In genomic region chr7:121330053-121330833, GRCh38 we compare ENCODE assay signal across 1 cellular context.
TF ChIP-seq lines count a peak whose summit lies in the region.

No MANE protein-coding gene starts in this region.

TF ChIP-seq in K562, 482 proteins besides CTCF, POLR2A, EP300 and RAD21 (continued from another document and continues in another):
- TF ChIP-seq ZNF830 (CRISPR knock-in tag; IDR thresholded peaks at IDR 0.05) (no peak), CBX2 (IDR thresholded peaks at IDR 0.05; ENCODE audit: insufficient read depth, low read length, poor library complexity, severe bottlenecking) (peak; percentile 83), RBBP5 (IDR thresholded peaks at IDR 0.05; ENCODE audit: borderline replicate concordance, insufficient read depth, low read length, poor library complexity, severe bottlenecking) (no peak), HDAC2 (IDR thresholded peaks at IDR 0.05) (no peak), MAX (CRISPR knock-in tag; IDR thresholded peaks at IDR 0.05) (peak; percentile 15; the same call in 1 of the 2 replicates), ZNF384 (IDR thresholded peaks at IDR 0.05; ENCODE audit: low read depth, low read length) (peak; percentile 69; the same call in 1 of the 2 replicates), MTF1 (CRISPR knock-in tag; IDR thresholded peaks at IDR 0.05; ENCODE audit: borderline replicate concordance) (no peak), ZNF133 (CRISPR knock-in tag; IDR thresholded peaks at IDR 0.05) (no peak), PHB2 (IDR thresholded peaks at IDR 0.05; ENCODE audit: low read depth) (no peak), SRSF9 (IDR thresholded peaks at IDR 0.05; ENCODE audit: borderline replicate concordance, low read depth, low read length) (no peak), CBX8 (IDR thresholded peaks at IDR 0.05; ENCODE audit: borderline replicate concordance, extremely low read depth, low read depth, low read length, poor library complexity, severe bottlenecking) (peak; percentile 96), ZBTB17 (CRISPR knock-in tag; IDR thresholded peaks at IDR 0.05) (no peak), L3MBTL2 (IDR thresholded peaks at IDR 0.05) (peak; percentile 17; the same call in 1 of the 2 replicates), RFX5 (IDR thresholded peaks at IDR 0.05; ENCODE audit: low read depth, low read length) (no peak), RUNX1 (IDR thresholded peaks at IDR 0.05; ENCODE audit: low read depth) (no peak), DPF2 (IDR thresholded peaks at IDR 0.05) (peak; percentile 7; the same call in 1 of the 2 replicates), ZBTB33 (CRISPR knock-in tag; IDR thresholded peaks at IDR 0.05) (no peak), ZBED1 (IDR thresholded peaks at IDR 0.05) (no peak), KLF6 (CRISPR knock-in tag; IDR thresholded peaks at IDR 0.05; ENCODE audit: borderline replicate concordance) (no peak), ZNF764 (CRISPR knock-in tag; IDR thresholded peaks at IDR 0.05; ENCODE audit: low read depth) (no peak), MLLT1 (IDR thresholded peaks at IDR 0.05) (no peak), RNF2 (IDR thresholded peaks at IDR 0.05) (peak; percentile 57; the same call in 1 of the 2 replicates), SIRT6 (IDR thresholded peaks at IDR 0.05; ENCODE audit: low read depth, low read length) (no peak), TBP (optimal IDR thresholded peaks at IDR 0.05; ENCODE audit: low read depth, low read length) (no peak), NR2C2 (CRISPR knock-in tag; IDR thresholded peaks at IDR 0.05) (no peak), NR2C2 (tag; IDR thresholded peaks at IDR 0.05) (peak; percentile 18; the same call in 1 of the 2 replicates), ZNF75A (CRISPR knock-in tag; IDR thresholded peaks at IDR 0.05) (no peak), MITF (IDR thresholded peaks at IDR 0.05) (no peak), ZNF398 (CRISPR knock-in tag; IDR thresholded peaks at IDR 0.05) (no peak), GABPA (tag; conservative IDR thresholded peaks at IDR 0.05; ENCODE audit: low read depth) (no peak), SAFB (IDR thresholded peaks at IDR 0.05; ENCODE audit: borderline replicate concordance, low read depth, low read length) (peak; percentile 10; the same call in 1 of the 2 replicates), EGR1 (conservative IDR thresholded peaks at IDR 0.05) (peak; percentile 68; the same call in 1 of the 2 replicates), ZNF165 (CRISPR knock-in tag; IDR thresholded peaks at IDR 0.05; ENCODE audit: borderline replicate concordance) (no peak), CXXC5 (CRISPR knock-in tag; IDR thresholded peaks at IDR 0.05) (peak; percentile 80), XRCC3 (IDR thresholded peaks at IDR 0.05) (no peak), NR2F6 (CRISPR knock-in tag; IDR thresholded peaks at IDR 0.05) (no peak), ZFP36 (IDR thresholded peaks at IDR 0.05; ENCODE audit: low read depth, low read length, partially characterized antibody) (peak; percentile 33), NRF1 (conservative IDR thresholded peaks at IDR 0.05 in 1 of 2, IDR thresholded peaks at IDR 0.05 in 1 of 2) (peak; percentile 46 to 52; a peak in 3 of 4 replicates), ZBTB43 (CRISPR knock-in tag; IDR thresholded peaks at IDR 0.05) (no peak), UBTF (IDR thresholded peaks at IDR 0.05; ENCODE audit: borderline replicate concordance in 1 of 2, low read depth in 2 of 2, low read length in 2 of 2) (0 out of 4 replicates have a peak, but pooled peaks of 1 of the 2 experiments have one; percentile 32)
- TF ChIP-seq, protein P1, sequence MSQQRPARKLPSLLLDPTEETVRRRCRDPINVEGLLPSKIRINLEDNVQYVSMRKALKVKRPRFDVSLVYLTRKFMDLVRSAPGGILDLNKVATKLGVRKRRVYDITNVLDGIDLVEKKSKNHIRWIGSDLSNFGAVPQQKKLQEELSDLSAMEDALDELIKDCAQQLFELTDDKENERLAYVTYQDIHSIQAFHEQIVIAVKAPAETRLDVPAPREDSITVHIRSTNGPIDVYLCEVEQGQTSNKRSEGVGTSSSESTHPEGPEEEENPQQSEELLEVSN (IDR thresholded peaks at IDR 0.05; ENCODE audit: borderline replicate concordance in 1 of 2, extremely low read depth in 1 of 2, insufficient read depth in 1 of 2, insufficient read length in 1 of 2, low read depth in 1 of 2, low read length in 1 of 2, poor library complexity in 1 of 2, severe bottlenecking in 1 of 2): peak; percentile 14 to 57
- TF ChIP-seq, protein P2, sequence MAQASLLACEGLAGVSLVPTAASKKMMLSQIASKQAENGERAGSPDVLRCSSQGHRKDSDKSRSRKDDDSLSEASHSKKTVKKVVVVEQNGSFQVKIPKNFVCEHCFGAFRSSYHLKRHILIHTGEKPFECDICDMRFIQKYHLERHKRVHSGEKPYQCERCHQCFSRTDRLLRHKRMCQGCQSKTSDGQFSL (CRISPR knock-in tag; IDR thresholded peaks at IDR 0.05): no peak
- TF ChIP-seq, protein P2 (tag; IDR thresholded peaks at IDR 0.05): no peak
- TF ChIP-seq, protein P3, sequence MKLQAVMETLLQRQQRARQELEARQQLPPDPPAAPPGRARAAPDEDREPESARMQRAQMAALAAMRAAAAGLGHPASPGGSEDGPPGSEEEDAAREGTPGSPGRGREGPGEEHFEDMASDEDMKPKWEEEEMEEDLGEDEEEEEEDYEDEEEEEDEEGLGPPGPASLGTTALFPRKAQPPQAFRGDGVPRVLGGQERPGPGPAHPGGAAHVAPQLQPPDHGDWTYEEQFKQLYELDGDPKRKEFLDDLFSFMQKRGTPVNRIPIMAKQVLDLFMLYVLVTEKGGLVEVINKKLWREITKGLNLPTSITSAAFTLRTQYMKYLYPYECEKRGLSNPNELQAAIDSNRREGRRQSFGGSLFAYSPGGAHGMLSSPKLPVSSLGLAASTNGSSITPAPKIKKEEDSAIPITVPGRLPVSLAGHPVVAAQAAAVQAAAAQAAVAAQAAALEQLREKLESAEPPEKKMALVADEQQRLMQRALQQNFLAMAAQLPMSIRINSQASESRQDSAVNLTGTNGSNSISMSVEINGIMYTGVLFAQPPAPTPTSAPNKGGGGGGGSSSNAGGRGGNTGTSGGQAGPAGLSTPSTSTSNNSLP (IDR thresholded peaks at IDR 0.05; ENCODE audit: borderline replicate concordance, low read depth, low read length): no peak
- TF ChIP-seq, protein P4, sequence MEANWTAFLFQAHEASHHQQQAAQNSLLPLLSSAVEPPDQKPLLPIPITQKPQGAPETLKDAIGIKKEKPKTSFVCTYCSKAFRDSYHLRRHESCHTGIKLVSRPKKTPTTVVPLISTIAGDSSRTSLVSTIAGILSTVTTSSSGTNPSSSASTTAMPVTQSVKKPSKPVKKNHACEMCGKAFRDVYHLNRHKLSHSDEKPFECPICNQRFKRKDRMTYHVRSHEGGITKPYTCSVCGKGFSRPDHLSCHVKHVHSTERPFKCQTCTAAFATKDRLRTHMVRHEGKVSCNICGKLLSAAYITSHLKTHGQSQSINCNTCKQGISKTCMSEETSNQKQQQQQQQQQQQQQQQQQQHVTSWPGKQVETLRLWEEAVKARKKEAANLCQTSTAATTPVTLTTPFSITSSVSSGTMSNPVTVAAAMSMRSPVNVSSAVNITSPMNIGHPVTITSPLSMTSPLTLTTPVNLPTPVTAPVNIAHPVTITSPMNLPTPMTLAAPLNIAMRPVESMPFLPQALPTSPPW (CRISPR knock-in tag; IDR thresholded peaks at IDR 0.05): peak; percentile 53
- TF ChIP-seq, protein P5, sequence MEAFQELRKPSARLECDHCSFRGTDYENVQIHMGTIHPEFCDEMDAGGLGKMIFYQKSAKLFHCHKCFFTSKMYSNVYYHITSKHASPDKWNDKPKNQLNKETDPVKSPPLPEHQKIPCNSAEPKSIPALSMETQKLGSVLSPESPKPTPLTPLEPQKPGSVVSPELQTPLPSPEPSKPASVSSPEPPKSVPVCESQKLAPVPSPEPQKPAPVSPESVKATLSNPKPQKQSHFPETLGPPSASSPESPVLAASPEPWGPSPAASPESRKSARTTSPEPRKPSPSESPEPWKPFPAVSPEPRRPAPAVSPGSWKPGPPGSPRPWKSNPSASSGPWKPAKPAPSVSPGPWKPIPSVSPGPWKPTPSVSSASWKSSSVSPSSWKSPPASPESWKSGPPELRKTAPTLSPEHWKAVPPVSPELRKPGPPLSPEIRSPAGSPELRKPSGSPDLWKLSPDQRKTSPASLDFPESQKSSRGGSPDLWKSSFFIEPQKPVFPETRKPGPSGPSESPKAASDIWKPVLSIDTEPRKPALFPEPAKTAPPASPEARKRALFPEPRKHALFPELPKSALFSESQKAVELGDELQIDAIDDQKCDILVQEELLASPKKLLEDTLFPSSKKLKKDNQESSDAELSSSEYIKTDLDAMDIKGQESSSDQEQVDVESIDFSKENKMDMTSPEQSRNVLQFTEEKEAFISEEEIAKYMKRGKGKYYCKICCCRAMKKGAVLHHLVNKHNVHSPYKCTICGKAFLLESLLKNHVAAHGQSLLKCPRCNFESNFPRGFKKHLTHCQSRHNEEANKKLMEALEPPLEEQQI (IDR thresholded peaks at IDR 0.05): no peak
